ENCODE assay signal across 21 cellular contexts in genomic region chr11:98194611-98195010, GRCh38.
"Had no signal": no experiment of that assay in that cellular context is flagged by ENCODE, and none has a peak within 500 bp of the region (broad histone marks: within the 10 kb centered on the region; RNA-seq: fewer than 3 reads in every experiment).

No MANE protein-coding gene starts in this region.

- H3K36me3 ChIP-seq: esophagus squamous epithelium, gastroesophageal sphincter, left ventricle myocardium inferior, lower lobe of right lung, right atrium auricular region, sigmoid colon, stomach, thoracic aorta, transverse colon had no signal

- H3K27me3 ChIP-seq: esophagus squamous epithelium, gastroesophageal sphincter, right atrium auricular region, sigmoid colon, stomach, transverse colon had no signal

- H3K4me1 ChIP-seq: esophagus squamous epithelium, gastroesophageal sphincter, left ventricle myocardium inferior, lower lobe of right lung, right atrium auricular region, sigmoid colon, stomach, transverse colon had no signal

- DNase-seq: effector memory CD8-positive, alpha-beta T cell; esophagus squamous epithelium; foreskin fibroblast; glutamatergic neuron; kidney; left cardiac atrium; left ventricle myocardium inferior; lower lobe of right lung; natural killer cell; posterior cingulate gyrus; sigmoid colon; stimulated activated CD4-positive, alpha-beta T cell treated with anti-CD3 and anti-CD28 coated beads, Interleukin-2, amount 100 ng/mL, for 24 hours; stimulated activated CD4-positive, alpha-beta T cell treated with anti-CD3 and anti-CD28 coated beads, Interleukin-4, amount 100 ng/mL, for 4 hours; stimulated activated naive B cell treated with anti-CD40 and anti-IgM and Interleukin-4, amounts not matched to agents 10 μg/mL and 1 μg/mL and 100 μg/mL, for 72 hours; stomach; substantia nigra; transverse colon had no signal

- H3K27ac ChIP-seq: esophagus squamous epithelium, gastroesophageal sphincter, left ventricle myocardium inferior, lower lobe of right lung, right atrium auricular region, sigmoid colon, skin epidermis, stomach, thoracic aorta, transverse colon had no signal

- H3K4me3 ChIP-seq: esophagus squamous epithelium, gastroesophageal sphincter, left ventricle myocardium inferior, lower lobe of right lung, right atrium auricular region, sigmoid colon, skin epidermis, stomach, thoracic aorta, transverse colon had no signal

- ATAC-seq: effector memory CD8-positive, alpha-beta T cell; gastroesophageal sphincter; left cardiac atrium; lower lobe of right lung; natural killer cell; stimulated activated naive B cell treated with anti-CD40 and anti-IgM and Interleukin-4, amounts not matched to agents 10 μg/mL and 1 μg/mL and 100 μg/mL, for 72 hours had no signal

- H3K9me3 ChIP-seq: esophagus squamous epithelium, gastroesophageal sphincter, left ventricle myocardium inferior, lower lobe of right lung, right atrium auricular region, sigmoid colon, stomach, thoracic aorta had no signal
